Comparison of ENCODE assay signal across 9 cellular contexts in the genomic region with DNA sequence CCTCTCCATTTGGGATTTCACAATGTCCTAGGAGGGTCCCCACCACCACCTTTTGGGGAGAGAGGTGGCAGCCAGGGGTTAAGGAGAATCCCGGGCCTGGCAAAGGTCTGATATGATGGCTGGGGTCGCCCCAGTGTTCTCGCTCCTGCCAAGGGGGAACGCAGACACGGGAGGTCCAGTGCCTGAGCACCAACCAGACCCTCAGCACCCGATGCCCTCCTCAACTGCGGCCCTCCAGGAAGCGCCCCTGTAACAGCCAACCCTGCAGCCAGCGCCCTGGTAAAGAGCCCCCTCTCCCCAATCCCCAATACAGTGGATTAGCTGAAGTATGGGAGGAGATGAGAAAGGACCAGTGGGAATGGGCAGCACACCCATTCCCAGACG. TPM values are rescaled to one million over a fixed set of nuclear protein-coding genes. Genes with fewer than 3 reads are reported as not detected.
DNase-seq lines count a peak whose midpoint lies in the region; ATAC-seq and TF ChIP-seq lines count a peak whose summit lies in the region.
"Had no signal": no experiment of that assay in that cellular context is flagged by ENCODE, and none has a peak within 500 bp of the region (broad histone marks: within the 10 kb centered on the region; RNA-seq: fewer than 3 reads in every experiment).

No MANE protein-coding gene starts in this region.

- H3K27ac ChIP-seq in body of pancreas: peak overlapping the region in 3 of 4 donors; percentile 97 to 100 (median 99)
- H3K27ac ChIP-seq in mucosa of rectum (ENCODE audit: low read depth in 2 of 2, low read length in 2 of 2): peak overlapping the region; percentile 17 to 100
- H3K27ac ChIP-seq in thoracic aorta: peak overlapping the region; percentile 99 to 100

- CTCF ChIA-PET in activated CD8-positive, alpha-beta T cell treated with anti-CD3 and anti-CD28 coated beads, Interleukin-2, amount 10 ng/mL, durations not matched to agents 7 days and 5 days (lab: Charles Lee): interaction anchor here (0.6 to 14.3 kb wide), 26 partner anchors 8 to 447 kb away, joined by 3 to 412 read pairs (median 7); a partner anchor contains a TSS
- CTCF ChIA-PET in activated CD8-positive, alpha-beta T cell treated with anti-CD3 and anti-CD28 coated beads for 36 hours (lab: Charles Lee): interaction anchor here (0.6 to 11.2 kb wide), 20 partner anchors 9 to 447 kb away, joined by 3 to 324 read pairs (median 8); a partner anchor contains a TSS

- H3K27me3 ChIP-seq in body of pancreas (no peaks in the 10 kb centered on the region), mucosa of rectum (ENCODE audit: control insufficient read depth in 2 of 2, insufficient read depth in 2 of 2, low read length in 2 of 2) (no peaks in the 10 kb centered on the region), thoracic aorta (replicated peaks; ENCODE audit: insufficient read depth) (no peaks in the 10 kb centered on the region)

- intact Hi-C loops in activated CD8-positive, alpha-beta T cell treated with anti-CD3 and anti-CD28 coated beads for 36 hours (cut with micrococcal nuclease): loop anchor here (10.0 kb wide), 1 partner anchor 135 kb away; a partner anchor contains a TSS
- intact Hi-C loops in body of pancreas (cut with DNase I): loop anchor here (10.0 kb wide), 1 partner anchor 95 kb away; no protein-coding TSS in a partner anchor

- POLR2A ChIA-PET in activated CD8-positive, alpha-beta T cell treated with anti-CD3 and anti-CD28 coated beads, Interleukin-2, amount 10 ng/mL, durations not matched to agents 7 days and 5 days (lab: Charles Lee): interaction anchor here (1.5 to 16.0 kb wide), 5 partner anchors 7 to 69 kb away, joined by 5 to 1108 read pairs (median 73); a partner anchor contains a TSS
- POLR2A ChIA-PET in activated CD8-positive, alpha-beta T cell treated with anti-CD3 and anti-CD28 coated beads for 36 hours (lab: Charles Lee): interaction anchor here (0.6 to 24.5 kb wide), 4 partner anchors 8 to 56 kb away, joined by 4 to 678 read pairs (median 274); a partner anchor contains a TSS

- H3K27ac Mint-ChIP-seq in activated CD8-positive, alpha-beta T cell treated with anti-CD3 and anti-CD28 coated beads, Interleukin-2, amount 10 ng/mL, durations not matched to agents 7 days and 5 days: peak overlapping the region; percentile 99
- H3K27ac Mint-ChIP-seq in activated CD8-positive, alpha-beta T cell treated with anti-CD3 and anti-CD28 coated beads for 36 hours: no peak overlapping the region

- ATAC-seq in activated CD8-positive, alpha-beta T cell treated with anti-CD3 and anti-CD28 coated beads, Interleukin-2, amount 10 ng/mL, durations not matched to agents 7 days and 5 days: no peak
- ATAC-seq in activated CD8-positive, alpha-beta T cell treated with anti-CD3 and anti-CD28 coated beads for 36 hours: no peak
- ATAC-seq in body of pancreas: no peak
- no peak for ATAC-seq in thoracic aorta (ENCODE audit: insufficient number of reproducible peaks, low FRiP score, low read depth)
- no peak for ATAC-seq in GM18909 (IDR thresholded peaks at IDR 0.05; ENCODE audit: poor library complexity, unreplicated experiment)

- H3K36me3 Mint-ChIP-seq in activated CD8-positive, alpha-beta T cell treated with anti-CD3 and anti-CD28 coated beads, Interleukin-2, amount 10 ng/mL, durations not matched to agents 7 days and 5 days (ENCODE audit: low read depth): no peaks in the 10 kb centered on the region
- H3K36me3 Mint-ChIP-seq in activated CD8-positive, alpha-beta T cell treated with anti-CD3 and anti-CD28 coated beads for 36 hours (ENCODE audit: low read depth): no peaks in the 10 kb centered on the region

- H3K4me3 ChIP-seq in body of pancreas (no peak overlapping the region), mucosa of rectum (ENCODE audit: low read length in 2 of 2) (no peak overlapping the region), thoracic aorta (peak overlapping the region; percentile 71)

- H3K27me3 Mint-ChIP-seq in activated CD8-positive, alpha-beta T cell treated with anti-CD3 and anti-CD28 coated beads, Interleukin-2, amount 10 ng/mL, durations not matched to agents 7 days and 5 days (ENCODE audit: low read depth): no peaks in the 10 kb centered on the region
- no peaks in the 10 kb centered on the region for H3K27me3 Mint-ChIP-seq in activated CD8-positive, alpha-beta T cell treated with anti-CD3 and anti-CD28 coated beads for 36 hours

- H3K4me3 Mint-ChIP-seq in activated CD8-positive, alpha-beta T cell treated with anti-CD3 and anti-CD28 coated beads, Interleukin-2, amount 10 ng/mL, durations not matched to agents 7 days and 5 days: no peak overlapping the region
- no peak overlapping the region for H3K4me3 Mint-ChIP-seq in activated CD8-positive, alpha-beta T cell treated with anti-CD3 and anti-CD28 coated beads for 36 hours

- TF ChIP-seq CTCF in activated CD8-positive, alpha-beta T cell treated with anti-CD3 and anti-CD28 coated beads for 36 hours (IDR thresholded peaks at IDR 0.05): no peak
- TF ChIP-seq CTCF in body of pancreas (IDR thresholded peaks at IDR 0.05) (no peak), thoracic aorta (IDR thresholded peaks at IDR 0.05) (no peak)

- peak overlapping the region in 1 of 2 donors; percentile 14 for H3K9ac ChIP-seq in mucosa of rectum (ENCODE audit: low read depth in 1 of 2, low read length in 2 of 2)

- 50% methylated on average over 10 of the region's 10 CpGs; no CpG with 5 or more reads in 1 of the 2 donors for WGBS in body of pancreas, 2 donors

- H3K9me3 ChIP-seq in body of pancreas (no peaks in the 10 kb centered on the region), mucosa of rectum (ENCODE audit: control insufficient read depth in 2 of 2, low read length in 2 of 2) (no peaks in the 10 kb centered on the region), thoracic aorta (no peaks in the 10 kb centered on the region)

- no peak for DNase-seq in activated CD8-positive, alpha-beta T cell treated with anti-CD3 and anti-CD28 coated beads, Interleukin-2, amount 10 ng/mL, durations not matched to agents 7 days and 5 days
- DNase-seq in activated CD8-positive, alpha-beta T cell treated with anti-CD3 and anti-CD28 coated beads for 36 hours: no peak
- DNase-seq in body of pancreas: peak in 1 of 4 donors; percentile 9
- DNase-seq in thoracic aorta (ENCODE audit: low spot score): no peak
- DNase-seq in NCI-H82 (lab: John Stamatoyannopoulos, UW): no peak
- DNase-seq in amniotic stem cell (lab: John Stamatoyannopoulos, UW): no peak

- H3K36me3 ChIP-seq in body of pancreas (replicated peaks in 1 of 2; ENCODE audit: insufficient read depth in 1 of 2, low read depth in 2 of 2): no peaks in the 10 kb centered on the region
- H3K36me3 ChIP-seq in mucosa of rectum (ENCODE audit: control insufficient read depth in 2 of 2, insufficient read depth in 2 of 2, low read length in 2 of 2): peaks cover 3 to 5% of the 10 kb centered on the region in 2 donors
- peaks cover 4% of the 10 kb centered on the region for H3K36me3 ChIP-seq in thoracic aorta

- H3K4me1 ChIP-seq in body of pancreas (peaks cover 53% of the 10 kb centered on the region), mucosa of rectum (ENCODE audit: control insufficient read depth in 2 of 2, insufficient read depth in 2 of 2, low read length in 2 of 2) (peaks cover 44 to 49% of the 10 kb centered on the region in 2 donors), thoracic aorta (ENCODE audit: control insufficient read depth in 1 of 2, low read depth in 2 of 2) (peaks cover 50 to 57% of the 10 kb centered on the region in 2 donors)

- H3K4me1 Mint-ChIP-seq in activated CD8-positive, alpha-beta T cell treated with anti-CD3 and anti-CD28 coated beads, Interleukin-2, amount 10 ng/mL, durations not matched to agents 7 days and 5 days (ENCODE audit: low read depth): peaks cover 46% of the 10 kb centered on the region
- peaks cover 31% of the 10 kb centered on the region for H3K4me1 Mint-ChIP-seq in activated CD8-positive, alpha-beta T cell treated with anti-CD3 and anti-CD28 coated beads for 36 hours (ENCODE audit: low read depth)

- H3K9me3 Mint-ChIP-seq in activated CD8-positive, alpha-beta T cell treated with anti-CD3 and anti-CD28 coated beads, Interleukin-2, amount 10 ng/mL, durations not matched to agents 7 days and 5 days (ENCODE audit: insufficient read depth): no peaks in the 10 kb centered on the region
- H3K9me3 Mint-ChIP-seq in activated CD8-positive, alpha-beta T cell treated with anti-CD3 and anti-CD28 coated beads for 36 hours: no peaks in the 10 kb centered on the region

- no peak for TF ChIP-seq POLR2A in body of pancreas (IDR thresholded peaks at IDR 0.05)

RNA-seq across cellular contexts. Expression of a gene that starts 10.4 kb away (rescaled TPM):
- not detected for total RNA-seq in activated CD8-positive, alpha-beta T cell treated with anti-CD3 and anti-CD28 coated beads, Interleukin-2, amount 10 ng/mL, durations not matched to agents 7 days and 5 days
- total RNA-seq in activated CD8-positive, alpha-beta T cell treated with anti-CD3 and anti-CD28 coated beads for 36 hours: under 1 TPM; 0.11 to 0.20 TPM
- total RNA-seq in body of pancreas (1 to 10 TPM; 4.7 to 7.6 TPM), thoracic aorta (10 to 100 TPM; 28.4 to 45.1 TPM)

RNA-seq across cellular contexts. Expression of a gene that starts 19.8 kb away (rescaled TPM):
- total RNA-seq in activated CD8-positive, alpha-beta T cell treated with anti-CD3 and anti-CD28 coated beads, Interleukin-2, amount 10 ng/mL, durations not matched to agents 7 days and 5 days: 100 to 1,000 TPM; 249 to 261 TPM
- total RNA-seq in activated CD8-positive, alpha-beta T cell treated with anti-CD3 and anti-CD28 coated beads for 36 hours: 100 to 1,000 TPM; 207 TPM
- total RNA-seq in body of pancreas (100 to 1,000 TPM; 211 to 223 TPM), thoracic aorta (100 to 1,000 TPM; 588 to 607 TPM)

RNA-seq across cellular contexts. Expression of a gene that starts 44.1 kb away (rescaled TPM):
- not detected for total RNA-seq in activated CD8-positive, alpha-beta T cell treated with anti-CD3 and anti-CD28 coated beads, Interleukin-2, amount 10 ng/mL, durations not matched to agents 7 days and 5 days
- not detected for total RNA-seq in activated CD8-positive, alpha-beta T cell treated with anti-CD3 and anti-CD28 coated beads for 36 hours
- total RNA-seq in body of pancreas: not detected
- not detected for total RNA-seq in thoracic aorta
- total RNA-seq: LHCN-M2 had no signal

RNA-seq across cellular contexts. Expression of a gene that starts 51.7 kb away (rescaled TPM):
- total RNA-seq in activated CD8-positive, alpha-beta T cell treated with anti-CD3 and anti-CD28 coated beads, Interleukin-2, amount 10 ng/mL, durations not matched to agents 7 days and 5 days: under 1 TPM; 0.71 to 0.78 TPM
- total RNA-seq in activated CD8-positive, alpha-beta T cell treated with anti-CD3 and anti-CD28 coated beads for 36 hours: under 1 TPM; 0.74 to 0.81 TPM
- total RNA-seq in body of pancreas: 1 to 10 TPM; 1.3 to 2.1 TPM
- 10 to 100 TPM; 22.8 to 54.0 TPM for total RNA-seq in thoracic aorta

Comparison
In these comparisons a context has a peak if more than half of its experiments do, and no peak if none do; other contexts are left out.
1. RNA of a gene that starts 10.4 kb away (total RNA-seq): 28.4 to 45.1 TPM in thoracic aorta and 4.7 to 7.6 TPM in body of pancreas; 0.11 to 0.20 TPM in activated CD8-positive, alpha-beta T cell treated with anti-CD3 and anti-CD28 coated beads for 36 hours and not detected in activated CD8-positive, alpha-beta T cell treated with anti-CD3 and anti-CD28 coated beads, Interleukin-2, amount 10 ng/mL, durations not matched to agents 7 days and 5 days; every median in the first group is over 4 times any median in the second.
2. Peak in every context shown above with its lines, with median percentiles within 50 percentile points of each other: H3K27ac ChIP-seq.